In genomic region chr11:125552927-125553326, GRCh38 we compare ENCODE assay signal across 10 cellular contexts. TPM values are rescaled to one million over a fixed set of nuclear protein-coding genes. Genes with fewer than 3 reads are reported as not detected.
"Had no signal": no experiment of that assay in that cellular context is flagged by ENCODE, and none has a peak within 500 bp of the region (broad histone marks: within the 10 kb centered on the region; RNA-seq: fewer than 3 reads in every experiment).

No MANE protein-coding gene starts in this region.

- H3K9me3 ChIP-seq: HAP-1 had no signal

- H2AFZ ChIP-seq: GM23248 had no signal

- FAIRE-seq: HTR-8/SVneo had no signal

- ATAC-seq: HCT116 had no signal

- H3K9ac ChIP-seq: GM23248 had no signal

- H3K4me3 ChIP-seq: GM23248, HAP-1 had no signal

- DNase-seq: GM23248, GOT3, H7, HFFc6, IMR-90, KG1 had no signal

- H3K36me3 ChIP-seq: HAP-1 had no signal

- H3K27ac ChIP-seq: GM23248 had no signal

RNA-seq across cellular contexts. Expression of gene FEZ1, which starts 56.9 kb away (rescaled TPM):
- total RNA-seq: HT-29 had no signal
